In the genomic region with DNA sequence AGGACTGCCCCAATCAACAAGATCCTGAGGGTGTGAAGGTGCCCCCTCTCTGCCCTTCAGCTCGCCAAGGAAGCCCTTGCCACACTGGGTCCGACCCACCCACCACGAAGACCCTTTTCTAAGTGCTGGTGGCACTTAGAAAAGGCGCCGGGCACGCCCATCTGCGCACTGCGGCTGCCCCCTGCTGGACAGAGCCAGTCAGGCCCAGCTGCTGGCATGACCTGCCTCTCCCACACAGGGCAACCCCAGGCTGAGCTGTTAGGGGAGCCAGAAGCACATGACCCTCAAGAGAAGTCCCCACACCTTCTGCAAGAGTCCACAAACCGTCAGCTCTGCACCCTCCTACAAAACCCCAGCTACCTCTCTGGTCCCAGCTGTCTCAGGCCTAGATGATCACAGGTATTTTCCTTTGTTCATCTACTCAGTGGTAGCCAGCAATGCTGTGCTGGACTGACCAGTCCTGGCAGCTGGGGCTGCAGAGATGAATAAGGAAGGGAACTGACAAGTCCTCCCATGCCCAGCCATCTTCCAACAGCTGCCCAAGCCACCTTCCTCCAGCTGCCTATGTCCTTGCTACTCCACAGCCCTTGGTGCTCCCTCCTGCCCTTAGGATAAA, we compare ENCODE assay signal across 8 cellular contexts. TPM values are rescaled to one million over a fixed set of nuclear protein-coding genes. Genes with fewer than 3 reads are reported as not detected.
DNase-seq lines count a peak whose midpoint lies in the region; ATAC-seq, FAIRE-seq and TF ChIP-seq lines count a peak whose summit lies in the region.

No MANE protein-coding gene starts in this region.

- peak; percentile 80 to 85 for ATAC-seq in activated CD4-positive, CD25-positive, alpha-beta regulatory T cell treated with anti-CD3 and anti-CD28 coated beads, Interleukin-2, amount 50 U/mL, for 24 hours
- peak; percentile 81 for ATAC-seq in left colon

- TF ChIP-seq CTCF in 22Rv1 (IDR thresholded peaks at IDR 0.05) (peak; percentile 96), cardiac fibroblast (IDR thresholded peaks at IDR 0.05; ENCODE audit: low read depth, low read length) (peak; percentile 97)

- no peak for TF ChIP-seq POLR2A in GM12892 (IDR thresholded peaks at IDR 0.05; ENCODE audit: low read depth, low read length)

- H3K4me3 ChIP-seq in cardiac fibroblast (replicated peaks in 1 of 2; ENCODE audit: low read depth in 2 of 2, low read length in 2 of 2), result no peak overlapping the region

- DNase-seq in GM12892 (ENCODE audit: insufficient read length) (peak; percentile 87), NCI-H2029 treated with DMSO at 0.1 percent for 48 hours (lab: John Stamatoyannopoulos, UW) (peak; percentile 82), cardiac fibroblast (ENCODE audit: low read depth in 2 of 2) (peak; percentile 58 to 61), left colon (peak in 1 of 2 donors; percentile 74), GF-D8 (lab: John Stamatoyannopoulos, UW) (no peak)
- DNase-seq in stimulated activated CD4-positive, alpha-beta T cell treated with anti-CD3 and anti-CD28 coated beads, Interleukin-4, amount 100 ng/mL, for 48 hours (ENCODE audit: low read depth in 2 of 2), result peak; percentile 66 to 80

- H3K27ac ChIP-seq in 22Rv1, result no peak overlapping the region

- peak; percentile 85 for FAIRE-seq in GM12892 (lab: Jason Lieb, UNC)

- intact Hi-C loops in left colon (cut with DNase I, micrococcal nuclease), result loop anchor here in 1 of 2 donors (5.0 kb wide), 2 partner anchors 732 to 857 kb away; no protein-coding TSS in a partner anchor

RNA-seq across cellular contexts. Expression of a gene that starts 40.0 kb away (rescaled TPM):
- 9.8 TPM for polyA plus RNA-seq in GM12892 (2012; ENCODE audit: missing spikeins)
- total RNA-seq in left colon, result 10 to 100 TPM; 24.0 to 61.6 TPM
